19 cellular contexts compared by ENCODE assay signal in the genomic region with DNA sequence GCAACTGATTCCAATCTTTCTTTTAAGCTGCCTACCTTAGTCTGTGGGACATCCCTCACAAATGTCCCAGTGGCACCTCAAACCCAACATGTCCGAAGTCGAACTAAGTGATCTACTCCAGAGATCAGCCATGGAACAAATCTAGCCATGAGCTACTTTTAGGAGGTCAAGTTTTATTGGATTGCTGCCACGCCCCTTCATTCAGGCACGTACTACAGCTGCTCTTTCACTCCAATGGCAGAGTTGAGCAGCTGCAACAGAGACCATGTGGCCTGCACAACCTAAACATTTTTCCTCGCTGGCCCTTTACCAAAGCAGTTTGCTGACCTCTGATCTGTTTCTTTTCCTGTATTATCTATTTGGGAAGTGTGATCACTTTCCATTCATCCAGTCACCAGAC.
"Had no signal": no experiment of that assay in that cellular context is flagged by ENCODE, and none has a peak within 500 bp of the region (broad histone marks: within the 10 kb centered on the region; RNA-seq: fewer than 3 reads in every experiment).

No MANE protein-coding gene starts in this region.

- H3K4me1 ChIP-seq: ascending aorta, gastroesophageal sphincter, lower lobe of right lung, uterus had no signal

- H3K9me3 ChIP-seq: ascending aorta, gastroesophageal sphincter, lower lobe of right lung, stomach, tibial artery, uterus had no signal

- H3K79me2 ChIP-seq: hepatocyte had no signal

- H3K4me3 Mint-ChIP-seq: activated naive CD8-positive, alpha-beta T cell treated with anti-CD3 and anti-CD28 coated beads, Interleukin-2, amount 10 ng/mL, durations not matched to agents 7 days and 5 days; activated T-cell treated with anti-CD3 and anti-CD28 coated beads, Interleukin-2, amount 50 U/mL, for 72 hours; naive thymus-derived CD8-positive, alpha-beta T cell had no signal

- H3K4me1 Mint-ChIP-seq: activated naive CD8-positive, alpha-beta T cell treated with anti-CD3 and anti-CD28 coated beads, Interleukin-2, amount 10 ng/mL, durations not matched to agents 7 days and 5 days; naive thymus-derived CD8-positive, alpha-beta T cell had no signal

- H3K4me2 ChIP-seq: hepatocyte had no signal

- DNase-seq: activated CD4-positive, alpha-beta T cell treated with anti-CD3 and anti-CD28 coated beads, Interleukin-2, amount 50 U/mL, for 4 hours; activated gamma-delta T cell treated with Interleukin-2 at 50 U/mL for 16 hours; activated naive CD8-positive, alpha-beta T cell treated with anti-CD3 and anti-CD28 coated beads, Interleukin-2, amount 10 ng/mL, durations not matched to agents 7 days and 5 days; activated T-cell treated with anti-CD3 and anti-CD28 coated beads, Interleukin-2, amount 50 U/mL, for 72 hours; effector CD8-positive, alpha-beta T cell; lower lobe of right lung; midbrain; naive thymus-derived CD8-positive, alpha-beta T cell; occipital lobe; stimulated activated CD4-positive, alpha-beta T cell treated with anti-CD3 and anti-CD28 coated beads, Interleukin-4, amount 100 ng/mL, for 24 hours; stomach; tibial artery; uterus had no signal

- H3K27me3 ChIP-seq: ascending aorta, cardiac muscle cell, gastroesophageal sphincter, hepatocyte, stomach, tibial artery, uterus had no signal

- H3K36me3 ChIP-seq: cardiac muscle cell, uterus had no signal

- H3K36me3 Mint-ChIP-seq: activated naive CD8-positive, alpha-beta T cell treated with anti-CD3 and anti-CD28 coated beads, Interleukin-2, amount 10 ng/mL, durations not matched to agents 7 days and 5 days; naive thymus-derived CD8-positive, alpha-beta T cell had no signal

- H3K4me3 ChIP-seq: ascending aorta, cardiac muscle cell, gastroesophageal sphincter, hepatocyte, lower lobe of right lung, stomach, tibial artery, uterus had no signal

- H3K27ac Mint-ChIP-seq: activated naive CD8-positive, alpha-beta T cell treated with anti-CD3 and anti-CD28 coated beads, Interleukin-2, amount 10 ng/mL, durations not matched to agents 7 days and 5 days; activated T-cell treated with anti-CD3 and anti-CD28 coated beads, Interleukin-2, amount 50 U/mL, for 72 hours; naive thymus-derived CD8-positive, alpha-beta T cell had no signal

- H3K9me3 Mint-ChIP-seq: activated naive CD8-positive, alpha-beta T cell treated with anti-CD3 and anti-CD28 coated beads, Interleukin-2, amount 10 ng/mL, durations not matched to agents 7 days and 5 days; activated T-cell treated with anti-CD3 and anti-CD28 coated beads, Interleukin-2, amount 50 U/mL, for 72 hours; naive thymus-derived CD8-positive, alpha-beta T cell had no signal

- ATAC-seq: activated CD4-positive, CD25-positive, alpha-beta regulatory T cell treated with anti-CD3 and anti-CD28 coated beads, Interleukin-2, amount 50 U/mL, for 24 hours; activated T-cell treated with anti-CD3 and anti-CD28 coated beads, Interleukin-2, amount 50 U/mL, for 72 hours; gastroesophageal sphincter; naive thymus-derived CD8-positive, alpha-beta T cell had no signal

- H2AFZ ChIP-seq: hepatocyte had no signal

- H3K27ac ChIP-seq: ascending aorta, cardiac muscle cell, epithelial cell of prostate, gastroesophageal sphincter, hepatocyte, lower lobe of right lung, stomach, uterus had no signal
